In the genomic region with DNA sequence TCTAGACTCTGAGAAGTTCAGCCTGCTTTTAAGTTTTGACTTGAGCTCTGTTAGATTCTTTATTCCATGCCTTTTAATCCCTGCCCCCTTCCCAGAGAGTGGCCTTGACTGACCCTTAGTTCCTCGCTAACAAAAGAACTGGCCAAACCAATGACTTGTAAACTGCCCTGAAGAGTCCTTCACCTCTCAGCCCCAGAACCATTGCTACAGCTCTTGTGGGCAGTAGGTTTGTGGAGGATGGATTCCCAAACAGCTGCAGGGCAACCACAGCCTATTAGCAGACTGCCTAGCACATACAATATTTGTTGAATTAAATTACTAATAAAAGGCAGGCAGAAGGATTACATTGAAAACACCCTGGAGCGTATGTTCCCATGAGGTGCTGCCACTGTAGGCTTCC, we compare ENCODE assay signal across 30 cellular contexts.
"Had no signal": no experiment of that assay in that cellular context is flagged by ENCODE, and none has a peak within 500 bp of the region (broad histone marks: within the 10 kb centered on the region; RNA-seq: fewer than 3 reads in every experiment).

No MANE protein-coding gene starts in this region.

- H3K27ac ChIP-seq: ovary, parathyroid adenoma, psoas muscle, right lobe of liver, sigmoid colon, skin epidermis, spleen, suprapubic skin, testis, tibial artery, transverse colon, upper lobe of right lung, uterus had no signal

- H3K79me2 ChIP-seq: parathyroid adenoma had no signal

- H3K36me3 ChIP-seq: ovary, right lobe of liver, sigmoid colon, spleen, suprapubic skin, tibial artery, transverse colon, upper lobe of right lung, uterus had no signal

- H3K9ac ChIP-seq: parathyroid adenoma had no signal

- DNase-seq: naive thymus-derived CD8-positive, alpha-beta T cell; nephron progenitor cell; occipital lobe; ovary; posterior cingulate gyrus; psoas muscle; right cardiac atrium; right lobe of liver; sigmoid colon; spleen; stimulated activated CD4-positive, alpha-beta T cell treated with anti-CD3 and anti-CD28 coated beads, Interleukin-12 subunit alpha, Interleukin-12 subunit beta, amount 100 ng/mL, for 4 hours; stimulated activated CD4-positive, alpha-beta T cell treated with anti-CD3 and anti-CD28 coated beads, Interleukin-1b, Interleukin-23, amount 100 ng/mL, for 48 hours; stimulated activated CD4-positive, alpha-beta T cell treated with anti-CD3 and anti-CD28 coated beads, Interleukin-4, amount 100 ng/mL, for 1 hour; stimulated activated CD4-positive, alpha-beta T cell treated with anti-CD3 and anti-CD28 coated beads, Interleukin-4, amount 100 ng/mL, for 4 hours; stimulated activated CD8-positive, alpha-beta memory T cell treated with anti-CD3 and anti-CD28 coated beads, Interleukin-4, amount 100 ng/mL, for 48 hours; stimulated activated naive CD4-positive, alpha-beta T cell; stimulated activated naive CD8-positive, alpha-beta T cell treated with anti-CD3 and anti-CD28 coated beads, Interleukin-15, amount 100 ng/mL, for 72 hours; stimulated activated naive CD8-positive, alpha-beta T cell treated with anti-CD3 and anti-CD28 coated beads, Interleukin-15, Interleukin-2, amounts not matched to agents 100 U/mL and 50 U/mL, for 24 hours; substantia nigra; testis; tibial artery; transverse colon; upper lobe of right lung; uterus had no signal

- H2AFZ ChIP-seq: parathyroid adenoma had no signal

- H3K9me3 ChIP-seq: ovary, psoas muscle, right lobe of liver, sigmoid colon, spleen, suprapubic skin, testis, tibial artery, transverse colon, upper lobe of right lung, uterus had no signal

- H3K4me1 ChIP-seq: parathyroid adenoma, psoas muscle, sigmoid colon, spleen, suprapubic skin, testis, tibial artery, upper lobe of right lung, uterus had no signal

- H3K27me3 ChIP-seq: ovary, right lobe of liver, sigmoid colon, spleen, suprapubic skin, testis, tibial artery, transverse colon, upper lobe of right lung, uterus had no signal

- H3K4me3 ChIP-seq: ovary, psoas muscle, right lobe of liver, sigmoid colon, skin epidermis, smooth muscle cell, spleen, suprapubic skin, testis, tibial artery, transverse colon, upper lobe of right lung, uterus had no signal

- H3K4me2 ChIP-seq: smooth muscle cell had no signal

- ATAC-seq: naive thymus-derived CD8-positive, alpha-beta T cell; natural killer cell treated with Interleukin-12 subunit alpha and Interleukin-12 subunit beta and Interleukin-15 and Interleukin-18, amount 100 ng/mL, for 72 hours; psoas muscle; right cardiac atrium; right lobe of liver; stimulated activated memory B cell treated with anti-CD40 and anti-IgM and Interleukin-4, amounts not matched to agents 10 μg/mL and 1 μg/mL and 100 μg/mL, for 72 hours; stimulated activated naive CD8-positive, alpha-beta T cell treated with anti-CD3 and anti-CD28 coated beads, Interleukin-15, amount 100 ng/mL, for 72 hours; stimulated activated naive CD8-positive, alpha-beta T cell treated with anti-CD3 and anti-CD28 coated beads, Interleukin-15, Interleukin-2, amounts not matched to agents 100 U/mL and 50 U/mL, for 24 hours; upper lobe of right lung had no signal
